ENCODE assay signal across 21 cellular contexts in genomic region chr2:40343904-40344303, GRCh38.
DNase-seq lines count a peak whose midpoint lies in the region; ATAC-seq and TF ChIP-seq lines count a peak whose summit lies in the region.
"Had no signal": no experiment of that assay in that cellular context is flagged by ENCODE, and none has a peak within 500 bp of the region (broad histone marks: within the 10 kb centered on the region; RNA-seq: fewer than 3 reads in every experiment).

No MANE protein-coding gene starts in this region.

- POLR2A ChIA-PET in RWPE1 (lab: Yijun Ruan, JAX; ENCODE audit: low non-redundant PET), result no interaction called here

- TF ChIP-seq CTCF in RWPE1 (conservative IDR thresholded peaks at IDR 0.05; ENCODE audit: low read depth) (no peak), vagina (IDR thresholded peaks at IDR 0.05) (no peak)

- H3K27me3 Mint-ChIP-seq in activated T-helper 17 cell treated with anti-CD3 and anti-CD28 coated beads, Interleukin-2, amount 50 U/mL, for 72 hours, result no peaks in the 10 kb centered on the region
- H3K27me3 Mint-ChIP-seq: activated CD8-positive, alpha-beta memory T cell treated with anti-CD3 and anti-CD28 coated beads, Interleukin-2, amount 10 ng/mL, durations not matched to agents 7 days and 5 days; T-cell had no signal

- CTCF ChIA-PET in RWPE1 (lab: Yijun Ruan, JAX), result no interaction called here

- no peak for ATAC-seq in activated T-helper 17 cell treated with anti-CD3 and anti-CD28 coated beads, Interleukin-2, amount 50 U/mL, for 72 hours (replicated peaks)
- ATAC-seq in GM19467 (IDR thresholded peaks at IDR 0.05; ENCODE audit: unreplicated experiment) (no peak), HG02798 (IDR thresholded peaks at IDR 0.05; ENCODE audit: poor library complexity, unreplicated experiment) (no peak)
- ATAC-seq: activated CD8-positive, alpha-beta memory T cell treated with anti-CD3 and anti-CD28 coated beads, Interleukin-2, amount 10 ng/mL, durations not matched to agents 7 days and 5 days; sciatic nerve; T-cell had no signal

- intact Hi-C loops in vagina (cut with DNase I), result no loop called here

- no peaks in the 10 kb centered on the region for H3K36me3 Mint-ChIP-seq in activated T-helper 17 cell treated with anti-CD3 and anti-CD28 coated beads, Interleukin-2, amount 50 U/mL, for 72 hours (ENCODE audit: low read depth)
- H3K36me3 Mint-ChIP-seq: activated CD8-positive, alpha-beta memory T cell treated with anti-CD3 and anti-CD28 coated beads, Interleukin-2, amount 10 ng/mL, durations not matched to agents 7 days and 5 days; T-cell had no signal

- H3K27ac ChIP-seq in RWPE1 (no peak overlapping the region), vagina (no peak overlapping the region)
- H3K27ac ChIP-seq: BLaER1 treated with 17β-estradiol and CSF1 and Interleukin-3, amounts not matched to agents 10 nM and 100 nM; PC-9 had no signal

- H3K27ac Mint-ChIP-seq in activated T-helper 17 cell treated with anti-CD3 and anti-CD28 coated beads, Interleukin-2, amount 50 U/mL, for 72 hours, result no peak overlapping the region
- H3K27ac Mint-ChIP-seq: activated CD8-positive, alpha-beta memory T cell treated with anti-CD3 and anti-CD28 coated beads, Interleukin-2, amount 10 ng/mL, durations not matched to agents 7 days and 5 days; T-cell had no signal

- no peak overlapping the region for H3K4me3 Mint-ChIP-seq in activated T-helper 17 cell treated with anti-CD3 and anti-CD28 coated beads, Interleukin-2, amount 50 U/mL, for 72 hours
- H3K4me3 Mint-ChIP-seq: activated CD8-positive, alpha-beta memory T cell treated with anti-CD3 and anti-CD28 coated beads, Interleukin-2, amount 10 ng/mL, durations not matched to agents 7 days and 5 days; T-cell had no signal

- H3K9me3 Mint-ChIP-seq in activated T-helper 17 cell treated with anti-CD3 and anti-CD28 coated beads, Interleukin-2, amount 50 U/mL, for 72 hours, result no peaks in the 10 kb centered on the region

- H3K4me1 Mint-ChIP-seq in activated T-helper 17 cell treated with anti-CD3 and anti-CD28 coated beads, Interleukin-2, amount 50 U/mL, for 72 hours, result no peaks in the 10 kb centered on the region
- H3K4me1 Mint-ChIP-seq: activated CD8-positive, alpha-beta memory T cell treated with anti-CD3 and anti-CD28 coated beads, Interleukin-2, amount 10 ng/mL, durations not matched to agents 7 days and 5 days; T-cell had no signal

- no peaks in the 10 kb centered on the region for H3K9me3 ChIP-seq in vagina
- H3K9me3 ChIP-seq: BLaER1 treated with 17β-estradiol and CSF1 and Interleukin-3, amounts not matched to agents 10 nM and 100 nM had no signal

- H3K4me1 ChIP-seq in vagina, result no peaks in the 10 kb centered on the region

- H3K27me3 ChIP-seq in vagina, result no peaks in the 10 kb centered on the region
- H3K27me3 ChIP-seq: BLaER1 treated with 17β-estradiol and CSF1 and Interleukin-3, amounts not matched to agents 10 nM and 100 nM had no signal

- DNase-seq in GM03348 (ENCODE audit: low spot score) (peak; percentile 49), RWPE1 (ENCODE audit: low spot score) (peak; percentile 12), fibroblast of gingiva (ENCODE audit: low read depth) (peak; percentile 77), renal cortical epithelial cell (ENCODE audit: low read depth) (peak; percentile 18), vagina (ENCODE audit: extremely low spot score in 2 of 2) (no peak)
- DNase-seq: activated CD4-positive, CD25-positive, alpha-beta regulatory T cell; activated CD8-positive, alpha-beta memory T cell treated with anti-CD3 and anti-CD28 coated beads, Interleukin-2, amount 10 ng/mL, durations not matched to agents 7 days and 5 days; activated gamma-delta T cell treated with Interleukin-2 at 50 U/mL for 16 hours; effector memory CD4-positive, alpha-beta T cell; midbrain; NCI-H1694 treated with DMSO at 0.1 percent for 48 hours; NCI-H524 treated with DMSO at 0.1 percent for 48 hours; nucleus accumbens; PC-9; stimulated activated CD4-positive, alpha-beta T cell treated with anti-CD3 and anti-CD28 coated beads, Interleukin-4, amount 100 ng/mL, for 4 hours; T-cell had no signal

- H3K36me3 ChIP-seq in vagina, result no peaks in the 10 kb centered on the region

- TF ChIP-seq POLR2A in vagina (IDR thresholded peaks at IDR 0.05), result no peak

- H3K4me3 ChIP-seq in vagina, result no peak overlapping the region
- H3K4me3 ChIP-seq: BLaER1 treated with 17β-estradiol and CSF1 and Interleukin-3, amounts not matched to agents 10 nM and 100 nM; PC-9 had no signal

Comparison
In these comparisons a context has a peak if more than half of its experiments do, and no peak if none do; other contexts are left out.
1. DNase-seq: peak in GM03348 (single experiment), RWPE1 (single experiment), fibroblast of gingiva (single experiment) and renal cortical epithelial cell (single experiment); none in vagina (0 of 2).